8 cellular contexts compared by ENCODE assay signal in the genomic region with DNA sequence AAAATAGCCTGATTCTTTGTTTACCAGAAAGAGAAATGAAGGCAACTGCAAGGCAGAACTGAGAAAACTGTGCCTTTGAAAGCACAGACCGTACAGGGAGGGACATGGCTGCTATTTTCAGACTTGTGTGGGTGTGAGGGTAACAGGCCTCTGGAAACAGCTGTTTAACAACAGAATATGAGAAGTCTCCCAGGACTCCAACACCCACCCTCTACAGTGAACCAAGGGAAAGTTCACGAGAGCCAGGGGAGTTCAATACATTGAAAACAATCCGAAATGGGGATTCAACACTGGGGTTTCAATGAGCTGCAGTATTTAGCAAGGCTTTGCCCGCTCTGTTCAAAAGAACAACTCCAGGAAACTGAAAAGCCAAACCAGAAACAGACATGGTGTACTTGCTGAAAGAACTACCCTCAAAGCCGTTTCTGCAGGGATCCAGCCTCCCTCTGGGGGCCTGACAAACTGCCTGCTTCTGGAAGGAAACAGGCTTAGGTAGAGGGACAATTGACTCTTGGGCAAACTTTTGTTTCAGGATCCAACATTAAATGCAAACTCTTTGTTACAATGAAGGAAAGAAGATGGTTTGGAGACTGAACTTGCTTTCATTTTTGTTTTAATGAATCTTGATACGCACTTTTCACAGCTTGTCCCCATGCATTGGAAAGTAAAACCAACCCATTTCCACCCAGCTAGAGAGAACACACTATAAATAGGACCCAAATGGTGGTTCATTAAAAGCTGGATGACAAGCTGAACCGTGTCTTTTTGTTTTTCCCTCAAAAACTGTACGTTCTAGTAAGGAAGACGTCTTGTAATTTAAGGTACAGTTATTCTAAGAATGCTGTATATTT.
A peak's percentile ranks its signal among the peaks of the same experiment; 100 is the strongest.
DNase-seq lines count a peak whose midpoint lies in the region; ATAC-seq and TF ChIP-seq lines count a peak whose summit lies in the region.

No MANE protein-coding gene starts in this region.

- H3K4me1 Mint-ChIP-seq in neural progenitor cell, result peaks cover 30% of the 10 kb centered on the region

- H3K27ac Mint-ChIP-seq in neural progenitor cell, result peak overlapping the region; percentile 64

- no peaks in the 10 kb centered on the region for H4K20me1 ChIP-seq in neural progenitor cell (ENCODE audit: low read depth)

- H2AFZ ChIP-seq in ACC112 (ENCODE audit: low read length, unreplicated experiment), result peak overlapping the region; percentile 97
- H2AFZ ChIP-seq in neural progenitor cell (replicated peaks), result peak overlapping the region; percentile 68

- TF ChIP-seq CTCF in cardiac fibroblast (IDR thresholded peaks at IDR 0.05; ENCODE audit: low read depth, low read length) (no peak), neural progenitor cell (IDR thresholded peaks at IDR 0.05) (no peak)

- peaks cover 28% of the 10 kb centered on the region for H3F3A ChIP-seq in neural progenitor cell (ENCODE audit: low read depth)

- peak overlapping the region; percentile 52 for H3K4me2 ChIP-seq in neural progenitor cell

- peaks cover 8% of the 10 kb centered on the region for H3K9me3 Mint-ChIP-seq in neural progenitor cell

- H3K79me2 ChIP-seq in ACC112 (ENCODE audit: control insufficient read depth, insufficient read depth, low read length, unreplicated experiment) (no peaks in the 10 kb centered on the region), neural progenitor cell (ENCODE audit: low read depth) (no peaks in the 10 kb centered on the region)

- H3K36me3 ChIP-seq in ACC112 (ENCODE audit: insufficient read depth, low read length) (no peaks in the 10 kb centered on the region), neural progenitor cell (no peaks in the 10 kb centered on the region)

- no peak overlapping the region for H3K4me3 Mint-ChIP-seq in neural progenitor cell

- DNase-seq in GM19240 (ENCODE audit: insufficient read length, low spot score) (peak; percentile 21), cardiac fibroblast (ENCODE audit: low read depth in 2 of 2) (peak; percentile 37 to 56), neural progenitor cell (ENCODE audit: low spot score) (peak; percentile 55), SKM-1 (lab: John Stamatoyannopoulos, UW; ENCODE audit: unreplicated experiment) (no peak), NCI-H524 treated with DMSO at 0.1 percent for 48 hours (lab: John Stamatoyannopoulos, UW) (no peak)

- no peaks in the 10 kb centered on the region for H3K9me3 ChIP-seq in neural progenitor cell (ENCODE audit: low read depth)

- H3K4me3 ChIP-seq in ACC112 (ENCODE audit: low read depth, low read length), result peak overlapping the region; percentile 29; the same call in 1 of the 2 replicates
- no peak overlapping the region for H3K4me3 ChIP-seq in cardiac fibroblast (replicated peaks in 1 of 2; ENCODE audit: low read depth in 2 of 2, low read length in 2 of 2)
- no peak overlapping the region for H3K4me3 ChIP-seq in neural progenitor cell

- no peak overlapping the region for H3K9ac ChIP-seq in neural progenitor cell

- ATAC-seq in HG03378 (IDR thresholded peaks at IDR 0.05; ENCODE audit: unreplicated experiment), result peak; percentile 79
- no peak for ATAC-seq in HG03139 (IDR thresholded peaks at IDR 0.05; ENCODE audit: unreplicated experiment)

- H3K27ac ChIP-seq in ACC112 (ENCODE audit: low read depth, low read length), result peak overlapping the region; percentile 41
- H3K27ac ChIP-seq in neural progenitor cell, result peak overlapping the region; percentile 30

- H3K27me3 Mint-ChIP-seq in neural progenitor cell (ENCODE audit: insufficient read depth, low read depth), result peaks cover 5% of the 10 kb centered on the region

- H3K4me1 ChIP-seq in ACC112 (ENCODE audit: control insufficient read depth, insufficient read depth, low read length, unreplicated experiment) (peaks cover 36% of the 10 kb centered on the region), neural progenitor cell (peaks cover 43% of the 10 kb centered on the region)

- H3K27me3 ChIP-seq in ACC112 (ENCODE audit: insufficient read depth, low read length) (no peaks in the 10 kb centered on the region), neural progenitor cell (no peaks in the 10 kb centered on the region)

- no peaks in the 10 kb centered on the region for H3K36me3 Mint-ChIP-seq in neural progenitor cell

Comparison
In these comparisons a context has a peak if more than half of its experiments do, and no peak if none do; other contexts are left out.
1. DNase-seq: peak in GM19240 (single experiment), cardiac fibroblast (2 of 2) and neural progenitor cell (single experiment); none in SKM-1 (single experiment) and NCI-H524 treated with DMSO at 0.1 percent for 48 hours (single experiment).